Comparison of ENCODE assay signal across 29 cellular contexts in genomic region chr18:24819141-24819890, GRCh38.
"Had no signal": no experiment of that assay in that cellular context is flagged by ENCODE, and none has a peak within 500 bp of the region (broad histone marks: within the 10 kb centered on the region; RNA-seq: fewer than 3 reads in every experiment).

No MANE protein-coding gene starts in this region.

- H3K27ac Mint-ChIP-seq: activated B cell treated with CpG ODN at 0.5 μM for 24 hours; activated CD4-positive, alpha-beta memory T cell treated with anti-CD3 and anti-CD28 coated beads for 36 hours; activated naive CD4-positive, alpha-beta T cell treated with anti-CD3 and anti-CD28 coated beads, Interleukin-2, amount 10 ng/mL, durations not matched to agents 7 days and 5 days; activated naive CD8-positive, alpha-beta T cell; activated naive CD8-positive, alpha-beta T cell treated with anti-CD3 and anti-CD28 coated beads, Interleukin-2, amount 50 U/mL, for 24 hours had no signal

- H3K4me1 Mint-ChIP-seq: activated B cell treated with CpG ODN at 0.5 μM for 24 hours; activated naive CD4-positive, alpha-beta T cell treated with anti-CD3 and anti-CD28 coated beads, Interleukin-2, amount 10 ng/mL, durations not matched to agents 7 days and 5 days; activated naive CD8-positive, alpha-beta T cell treated with anti-CD3 and anti-CD28 coated beads, Interleukin-2, amount 50 U/mL, for 24 hours had no signal

- H3K36me3 Mint-ChIP-seq: activated CD4-positive, alpha-beta memory T cell treated with anti-CD3 and anti-CD28 coated beads for 36 hours; activated naive CD4-positive, alpha-beta T cell treated with anti-CD3 and anti-CD28 coated beads, Interleukin-2, amount 10 ng/mL, durations not matched to agents 7 days and 5 days; activated naive CD8-positive, alpha-beta T cell; brain had no signal

- H3K27ac ChIP-seq: PC-9, RWPE1 had no signal

- H2AFZ ChIP-seq: PC-9 had no signal

- H3K4me2 ChIP-seq: PC-9 had no signal

- H3K27me3 Mint-ChIP-seq: activated B cell treated with CpG ODN at 0.5 μM for 24 hours; activated CD4-positive, alpha-beta memory T cell treated with anti-CD3 and anti-CD28 coated beads for 36 hours had no signal

- ATAC-seq: activated naive CD8-positive, alpha-beta T cell treated with anti-CD3 and anti-CD28 coated beads, Interleukin-2, amount 50 U/mL, for 24 hours; Right ventricle myocardium inferior had no signal

- DNase-seq: activated B cell treated with CpG ODN at 0.5 μM for 24 hours; activated CD4-positive, alpha-beta memory T cell treated with anti-CD3 and anti-CD28 coated beads for 36 hours; activated CD4-positive, alpha-beta T cell treated with anti-CD3 and anti-CD28 coated beads for 4 hours; activated CD4-positive, alpha-beta T cell treated with anti-CD3 and anti-CD28 coated beads, Interleukin-2, amount 50 U/mL, for 1 hour; activated CD4-positive, CD25-positive, alpha-beta regulatory T cell treated with anti-CD3 and anti-CD28 coated beads, Interleukin-2, amount 50 U/mL, for 72 hours; activated CD8-positive, alpha-beta memory T cell treated with anti-CD3 and anti-CD28 coated beads, Interleukin-2, amount 50 U/mL, for 48 hours; activated effector memory CD4-positive, alpha-beta T cell treated with Interleukin-2 at 50 U/mL for 16 hours; activated naive CD4-positive, alpha-beta T cell treated with anti-CD3 and anti-CD28 coated beads, Interleukin-2, amount 10 ng/mL, durations not matched to agents 7 days and 5 days; activated naive CD8-positive, alpha-beta T cell treated with anti-CD3 and anti-CD28 coated beads, Interleukin-2, amount 50 U/mL, for 24 hours; activated T-cell treated with anti-CD3 and anti-CD28 coated beads, Interleukin-2, amount 50 U/mL, for 48 hours; Karpas-422; KBM-7; NCI-H1105; NCI-H1417 treated with DMSO at 0.1 percent for 48 hours; NCI-H187 treated with DMSO at 0.1 percent for 48 hours; NCI-H2081; NCI-H510A treated with DMSO at 0.1 percent for 48 hours; NCI-H526 treated with DMSO at 0.1 percent for 48 hours; NCI-H774; PC-9; SIG-M5; SW 1271; T-helper 1 cell; T-helper 2 cell; T1000 had no signal

- H3K4me3 Mint-ChIP-seq: activated B cell treated with CpG ODN at 0.5 μM for 24 hours; activated CD4-positive, alpha-beta memory T cell treated with anti-CD3 and anti-CD28 coated beads for 36 hours; activated naive CD4-positive, alpha-beta T cell treated with anti-CD3 and anti-CD28 coated beads, Interleukin-2, amount 10 ng/mL, durations not matched to agents 7 days and 5 days; activated naive CD8-positive, alpha-beta T cell; activated naive CD8-positive, alpha-beta T cell treated with anti-CD3 and anti-CD28 coated beads, Interleukin-2, amount 50 U/mL, for 24 hours had no signal

- H3K9me3 Mint-ChIP-seq: activated B cell treated with CpG ODN at 0.5 μM for 24 hours; activated CD4-positive, alpha-beta memory T cell treated with anti-CD3 and anti-CD28 coated beads for 36 hours; activated naive CD4-positive, alpha-beta T cell treated with anti-CD3 and anti-CD28 coated beads, Interleukin-2, amount 10 ng/mL, durations not matched to agents 7 days and 5 days; activated naive CD8-positive, alpha-beta T cell treated with anti-CD3 and anti-CD28 coated beads, Interleukin-2, amount 50 U/mL, for 24 hours had no signal

- H3K4me3 ChIP-seq: PC-9 had no signal
